ENCODE assay signal across 8 cellular contexts in the genomic region with DNA sequence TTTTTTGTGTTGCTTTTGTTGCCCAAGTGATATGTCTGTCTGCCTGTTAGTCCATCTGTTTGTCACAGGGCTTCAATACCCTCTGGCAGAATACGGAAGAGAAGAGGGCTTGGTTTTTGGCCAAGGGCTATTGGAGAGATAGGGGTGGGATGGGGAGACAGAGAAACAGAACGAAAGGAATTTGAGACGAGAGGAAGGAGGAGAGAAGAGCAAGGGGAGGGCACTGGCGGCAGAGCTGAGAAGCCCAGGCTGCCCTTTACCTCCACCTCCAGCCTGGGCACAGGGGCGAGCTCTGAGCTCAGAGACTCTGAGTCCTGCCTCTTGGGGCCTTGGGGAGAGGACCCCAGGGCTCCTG. TPM values are rescaled to one million over a fixed set of nuclear protein-coding genes. Genes with fewer than 3 reads are reported as not detected.
DNase-seq lines count a peak whose midpoint lies in the region; ATAC-seq and TF ChIP-seq lines count a peak whose summit lies in the region.

No MANE protein-coding gene starts in this region.

- no peak overlapping the region for H2BK5ac ChIP-seq in mesendoderm (ENCODE audit: low read length)

- ATAC-seq in T-helper 17 cell (no peak), HG03432 (IDR thresholded peaks at IDR 0.05; ENCODE audit: unreplicated experiment) (no peak)

- H3K56ac ChIP-seq in mesendoderm (ENCODE audit: low read length) = no peak overlapping the region

- H3K18ac ChIP-seq in mesendoderm (ENCODE audit: low read length) = no peak overlapping the region

- peaks cover 9% of the 10 kb centered on the region for H3K79me2 ChIP-seq in DOHH2 (ENCODE audit: control insufficient read depth, low read length)
- no peaks in the 10 kb centered on the region for H3K79me2 ChIP-seq in mesendoderm (ENCODE audit: control insufficient read depth, insufficient read depth, low read length)

- H3K27me3 ChIP-seq in DOHH2 (ENCODE audit: control insufficient read depth, low read length) = peaks cover 2% of the 10 kb centered on the region; the same call in 1 of the 2 replicates
- no peaks in the 10 kb centered on the region for H3K27me3 ChIP-seq in endodermal cell (ENCODE audit: control insufficient read depth, insufficient read depth, low read length, poor library complexity, severe bottlenecking)
- no peaks in the 10 kb centered on the region for H3K27me3 ChIP-seq in sigmoid colon
- H3K27me3 ChIP-seq in mesendoderm (ENCODE audit: insufficient read depth, low read length, poor library complexity) = no peaks in the 10 kb centered on the region

- H3K27ac Mint-ChIP-seq in T-helper 17 cell = peak overlapping the region; percentile 98
- H3K27ac Mint-ChIP-seq in endodermal cell = no peak overlapping the region

- no peak overlapping the region for H3K4ac ChIP-seq in mesendoderm (ENCODE audit: low read depth, low read length)

- no peaks in the 10 kb centered on the region for H3K79me1 ChIP-seq in mesendoderm (ENCODE audit: low read length)

- TF ChIP-seq EP300 in sigmoid colon (IDR thresholded peaks at IDR 0.05) = no peak

- no peak overlapping the region for H2BK120ac ChIP-seq in mesendoderm (ENCODE audit: low read depth, low read length)

- peaks cover 11% of the 10 kb centered on the region; the same call in 1 of the 2 replicates for H3F3A ChIP-seq in DOHH2 (ENCODE audit: control insufficient read depth, insufficient read depth)

- no peaks in the 10 kb centered on the region for H4K20me1 ChIP-seq in DOHH2 (ENCODE audit: control insufficient read depth, insufficient read depth, low read depth, low read length)

- H3K4me1 Mint-ChIP-seq in T-helper 17 cell (peaks cover 60% of the 10 kb centered on the region), endodermal cell (peaks cover 49% of the 10 kb centered on the region)

- H3K27me3 Mint-ChIP-seq in T-helper 17 cell (no peaks in the 10 kb centered on the region), endodermal cell (ENCODE audit: insufficient read depth) (no peaks in the 10 kb centered on the region)

- WGBS in endodermal cell (ENCODE audit: insufficient coverage in 1 of 2, insufficient read length in 1 of 2), 2 experiments = 70 to 87% methylated on average over 3 to 5 of the region's 5 CpGs
- 64 to 85% methylated on average over 5 of the region's 5 CpGs for WGBS in sigmoid colon, 2 donors
- no CpG with 5 or more reads among the region's 5 CpGs for WGBS in mesendoderm (ENCODE audit: extremely low coverage, insufficient coverage, low lambda C conversion rate)

- H3K4me3 ChIP-seq in DOHH2 (ENCODE audit: low read length) = no peak overlapping the region
- H3K4me3 ChIP-seq in endodermal cell (ENCODE audit: low read length) = no peak overlapping the region
- H3K4me3 ChIP-seq in sigmoid colon = peak overlapping the region in 3 of 4 donors; percentile 8 to 41 (median 37)
- no peak overlapping the region for H3K4me3 ChIP-seq in mesendoderm (ENCODE audit: low read length)
- no peak overlapping the region for H3K4me3 ChIP-seq in foreskin fibroblast (ENCODE audit: low read depth in 1 of 2, low read length in 2 of 2)

- H3K36me3 Mint-ChIP-seq in T-helper 17 cell (ENCODE audit: low read depth) = peaks cover 6% of the 10 kb centered on the region
- H3K36me3 Mint-ChIP-seq in endodermal cell (ENCODE audit: low read depth) = no peaks in the 10 kb centered on the region

- no peaks in the 10 kb centered on the region for H3K9me3 ChIP-seq in DOHH2 (ENCODE audit: control insufficient read depth, insufficient read depth, low read length)
- H3K9me3 ChIP-seq in T-helper 17 cell (ENCODE audit: control insufficient read depth, low read length, poor library complexity, severe bottlenecking) = no peaks in the 10 kb centered on the region
- H3K9me3 ChIP-seq in endodermal cell (ENCODE audit: control insufficient read depth, low read length) = no peaks in the 10 kb centered on the region
- no peaks in the 10 kb centered on the region for H3K9me3 ChIP-seq in sigmoid colon

- no peak overlapping the region for H4K8ac ChIP-seq in mesendoderm (ENCODE audit: low read depth, low read length)

- H3K9ac ChIP-seq in endodermal cell (ENCODE audit: extremely low read depth, low read length, poor library complexity, severe bottlenecking) (no peak overlapping the region), mesendoderm (ENCODE audit: low read length) (no peak overlapping the region)

- no peak overlapping the region for H2AK5ac ChIP-seq in mesendoderm (ENCODE audit: low read length)

- H3K4me1 ChIP-seq in DOHH2 (ENCODE audit: control insufficient read depth, low read length) (peaks cover 62% of the 10 kb centered on the region), endodermal cell (ENCODE audit: control insufficient read depth, insufficient read depth, low read length) (peaks cover 20% of the 10 kb centered on the region), sigmoid colon (peaks cover 0 to 96% (median 92%) of the 10 kb centered on the region in 4 donors), mesendoderm (ENCODE audit: control insufficient read depth, low read depth, low read length) (peaks cover 15% of the 10 kb centered on the region)

- H3K36me3 ChIP-seq in DOHH2 (ENCODE audit: control insufficient read depth, low read length) (no peaks in the 10 kb centered on the region), endodermal cell (ENCODE audit: control insufficient read depth, insufficient read depth, low read length) (no peaks in the 10 kb centered on the region), sigmoid colon (no peaks in the 10 kb centered on the region), mesendoderm (ENCODE audit: control insufficient read depth, insufficient read depth, low read length) (no peaks in the 10 kb centered on the region)

- H3K4me3 Mint-ChIP-seq in T-helper 17 cell (peak overlapping the region; percentile 97), endodermal cell (no peak overlapping the region)

- TF ChIP-seq POLR2A in sigmoid colon (IDR thresholded peaks at IDR 0.05) = no peak

- TF ChIP-seq CTCF in DOHH2 (IDR thresholded peaks at IDR 0.05; ENCODE audit: low read depth, low read length, poor library complexity, severe bottlenecking) = no peak
- no peak for TF ChIP-seq CTCF in endodermal cell (conservative IDR thresholded peaks at IDR 0.05)
- TF ChIP-seq CTCF in sigmoid colon (IDR thresholded peaks at IDR 0.05) = no peak
- TF ChIP-seq CTCF in foreskin fibroblast (IDR thresholded peaks at IDR 0.05; ENCODE audit: low read depth, low read length) = no peak

- intact Hi-C loops in sigmoid colon (cut with DNase I) = no loop called here

- no peak overlapping the region for H3K27ac ChIP-seq in DOHH2 (ENCODE audit: low read depth, low read length)
- H3K27ac ChIP-seq in endodermal cell (ENCODE audit: low read depth, low read length) = peak overlapping the region; percentile 76
- peak overlapping the region; percentile 90 to 96 (median 94) for H3K27ac ChIP-seq in sigmoid colon
- no peak overlapping the region for H3K27ac ChIP-seq in mesendoderm (ENCODE audit: low read depth, low read length)

- H3K9me2 ChIP-seq in DOHH2 (replicated peaks; ENCODE audit: control insufficient read depth, low read length) = no peaks in the 10 kb centered on the region

- no peaks in the 10 kb centered on the region for H3K9me3 Mint-ChIP-seq in endodermal cell

- H3K4me2 ChIP-seq in DOHH2 (ENCODE audit: low read length) (peak overlapping the region; percentile 27), mesendoderm (ENCODE audit: low read length) (no peak overlapping the region)

- H3K23ac ChIP-seq in mesendoderm (ENCODE audit: low read length) = no peak overlapping the region

- no peak for DNase-seq in T-helper 17 cell
- no peak for DNase-seq in endodermal cell
- DNase-seq in sigmoid colon = no peak
- no peak for DNase-seq in SK-N-DZ (ENCODE audit: low spot score)
- DNase-seq in mesendoderm = no peak
- DNase-seq in foreskin fibroblast = no peak

- no peak overlapping the region for H2BK15ac ChIP-seq in mesendoderm (replicated peaks; ENCODE audit: low read depth)

- H4K5ac ChIP-seq in mesendoderm (ENCODE audit: low read length) = no peak overlapping the region

RNA-seq across cellular contexts. Expression of a gene that starts 33.7 kb away (rescaled TPM):
- total RNA-seq in T-helper 17 cell (100 to 1,000 TPM; 124 to 144 TPM), endodermal cell (10 to 100 TPM; 90.0 to 98.8 TPM), sigmoid colon (10 to 100 TPM; 43.9 to 63.2 (median 59.9) TPM)
- 67.7 TPM for polyA plus RNA-seq in endodermal cell (2013, experiment 1 of 2)
- polyA plus RNA-seq in endodermal cell (2013, experiment 2 of 2) = 64.0 TPM
- 10 to 100 TPM; 30.0 to 69.6 (median 30.5) TPM for polyA plus RNA-seq in sigmoid colon
- 11.3 and 12.4 TPM in 2 replicates for polyA plus RNA-seq in SK-N-DZ (2014; cell fraction: cytosol; rRNA removed)
- 4.1 and 10.3 TPM in 2 replicates for polyA plus RNA-seq in SK-N-DZ (2014; cell fraction: nucleus; rRNA removed)
- polyA plus RNA-seq in mesendoderm (2013, experiment 1 of 2) = 45.4 TPM
- polyA plus RNA-seq in mesendoderm (2013, experiment 2 of 2) = 46.2 TPM

Comparison
In these comparisons a context has a peak if more than half of its experiments do, and no peak if none do; other contexts are left out.
1. H3K27ac ChIP-seq: peak in endodermal cell (single experiment) and sigmoid colon (4 of 4); none in DOHH2 (single experiment) and mesendoderm (single experiment).
2. H3K4me3 ChIP-seq: peak in sigmoid colon (3 of 4); none in DOHH2 (single experiment), endodermal cell (single experiment), mesendoderm (single experiment) and foreskin fibroblast (0 of 2).